ENCODE assay signal across 15 cellular contexts in the genomic region with DNA sequence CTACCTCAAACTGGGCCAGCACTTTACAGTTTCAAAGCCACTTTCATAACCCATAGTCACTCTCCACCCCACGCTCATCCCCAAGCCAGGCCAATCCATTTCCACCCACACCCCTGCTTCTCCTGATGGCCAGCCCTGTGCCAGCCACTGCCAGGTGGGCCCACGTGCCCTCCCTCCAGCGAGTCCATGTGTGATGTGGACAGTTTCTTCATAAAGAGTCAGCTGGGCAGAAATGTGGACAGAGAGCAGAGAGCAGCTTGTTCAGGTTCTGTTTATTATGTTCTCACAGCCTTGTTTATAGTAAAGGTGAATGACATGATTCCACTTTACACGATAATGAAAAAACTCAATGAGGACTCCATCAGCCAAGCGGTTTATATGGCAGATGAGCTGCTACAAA. TPM values are rescaled to one million over a fixed set of nuclear protein-coding genes. Genes with fewer than 3 reads are reported as not detected.
"Had no signal": no experiment of that assay in that cellular context is flagged by ENCODE, and none has a peak within 500 bp of the region (broad histone marks: within the 10 kb centered on the region; RNA-seq: fewer than 3 reads in every experiment).

No MANE protein-coding gene starts in this region.

- ATAC-seq: foreskin keratinocyte; naive thymus-derived CD4-positive, alpha-beta T cell; stimulated activated naive CD8-positive, alpha-beta T cell treated with anti-CD3 and anti-CD28 coated beads, Interleukin-15, Interleukin-2, amounts not matched to agents 100 U/mL and 50 U/mL, for 24 hours; upper lobe of right lung; WTC11 had no signal

- H3K27ac ChIP-seq: foreskin keratinocyte, spleen, upper lobe of right lung had no signal

- H3K27me3 ChIP-seq: foreskin keratinocyte, spleen, upper lobe of right lung had no signal

- H3K4me3 ChIP-seq: lung, spleen, upper lobe of right lung had no signal

- H3K36me3 ChIP-seq: spleen, upper lobe of right lung had no signal

- H3K4me1 ChIP-seq: foreskin keratinocyte, spleen, upper lobe of right lung had no signal

- DNase-seq: activated gamma-delta T cell treated with Interleukin-2 at 50 U/mL for 16 hours; activated T-cell treated with anti-CD3 and anti-CD28 coated beads, Interleukin-2, amount 50 U/mL, for 1 hour; aorta; effector CD4-positive, alpha-beta T cell; foreskin keratinocyte; kidney; naive thymus-derived CD4-positive, alpha-beta T cell; spleen; stimulated activated CD4-positive, alpha-beta T cell treated with anti-CD3 and anti-CD28 coated beads, Interleukin-4, amount 100 ng/mL, for 24 hours; stimulated activated naive CD8-positive, alpha-beta T cell treated with anti-CD3 and anti-CD28 coated beads, Interleukin-15, Interleukin-2, amounts not matched to agents 100 U/mL and 50 U/mL, for 24 hours; T1000; upper lobe of right lung had no signal

- H3K9me3 ChIP-seq: spleen, upper lobe of right lung had no signal

RNA-seq across cellular contexts. Expression of a gene that starts 42.8 kb away (rescaled TPM):
- polyA plus RNA-seq: aorta; esophagus; foreskin keratinocyte; naive thymus-derived CD4-positive, alpha-beta T cell had no signal
